8 cellular contexts compared by ENCODE assay signal in the genomic region with DNA sequence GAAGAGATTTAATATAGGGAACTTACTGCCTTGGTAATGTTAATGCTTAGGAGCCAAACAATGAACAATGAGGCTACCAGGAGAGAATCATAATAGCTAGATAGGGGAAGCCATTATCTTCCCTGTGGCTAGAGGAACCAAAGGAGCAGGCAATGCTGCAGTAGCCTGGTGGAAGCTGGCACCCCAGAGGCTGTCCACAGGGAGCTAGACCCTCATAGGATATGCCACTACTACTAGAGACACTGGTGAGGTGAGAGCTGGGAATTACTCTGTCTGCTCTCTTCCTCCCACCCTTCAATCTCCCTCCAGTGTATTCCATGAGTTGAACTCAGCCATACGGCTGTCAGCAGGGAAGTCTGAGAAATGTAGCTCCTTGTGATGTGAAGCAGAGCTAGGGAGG.
"Had no signal": no experiment of that assay in that cellular context is flagged by ENCODE, and none has a peak within 500 bp of the region (broad histone marks: within the 10 kb centered on the region; RNA-seq: fewer than 3 reads in every experiment).

No MANE protein-coding gene starts in this region.

- H3K4me3 ChIP-seq: HAP-1, K562 had no signal

- H3K27ac Mint-ChIP-seq: HFFc6 had no signal

- H3K4me1 ChIP-seq: HAP-1 had no signal

- H3K4me3 Mint-ChIP-seq: HFFc6 had no signal

- DNase-seq: GOT3, H7, HFFc6, IMR-90, KG1 had no signal

- H3K36me3 ChIP-seq: HAP-1 had no signal

- ATAC-seq: HCT116, K562 had no signal
